1 cellular context compared by ENCODE assay signal in the genomic region with DNA sequence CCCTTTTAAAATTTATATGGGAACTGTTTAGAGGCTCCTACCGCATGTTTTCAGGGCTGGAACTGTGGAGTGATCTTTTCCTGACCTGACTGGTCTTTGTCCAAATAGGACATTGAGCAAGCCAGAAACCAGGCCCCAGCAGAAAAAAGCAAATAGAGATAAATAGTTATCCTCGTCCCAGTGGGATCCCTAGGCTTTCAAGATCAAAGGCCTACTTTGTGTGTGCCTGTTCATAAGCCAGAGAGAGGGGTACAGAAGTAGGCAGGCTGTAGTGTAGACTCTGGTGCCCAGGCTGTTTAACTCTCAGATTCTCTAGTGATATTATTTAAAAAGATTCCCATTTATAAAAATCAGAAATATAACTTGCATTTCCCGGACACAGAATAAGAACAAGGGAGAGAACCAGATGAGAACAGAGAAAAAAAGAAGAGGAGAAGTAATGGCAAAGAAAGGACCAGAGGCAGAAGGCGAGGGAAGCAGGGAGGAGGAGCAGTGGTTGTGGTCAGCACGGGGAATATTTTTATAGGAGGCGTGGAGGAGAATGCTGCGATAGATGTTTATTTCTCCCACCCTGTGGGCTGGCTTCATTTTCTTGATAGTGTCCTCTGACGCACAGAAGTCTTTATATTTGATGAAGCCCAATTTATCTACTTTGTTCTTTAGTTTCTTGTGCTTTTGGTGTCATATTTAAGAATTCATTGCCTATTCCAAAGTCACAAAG.
TF ChIP-seq lines count a peak whose summit lies in the region.

No MANE protein-coding gene starts in this region.

TF ChIP-seq in IMR-90, 13 proteins besides CTCF, POLR2A, EP300 and RAD21:
- TF ChIP-seq CHD1 (IDR thresholded peaks at IDR 0.05; ENCODE audit: low read depth, low read length), result no peak
- no peak for TF ChIP-seq RCOR1 (IDR thresholded peaks at IDR 0.05; ENCODE audit: insufficient replicate concordance, low read length)
TF ChIP-seq in IMR-90: peak in this region for 0.
